In the genomic region with DNA sequence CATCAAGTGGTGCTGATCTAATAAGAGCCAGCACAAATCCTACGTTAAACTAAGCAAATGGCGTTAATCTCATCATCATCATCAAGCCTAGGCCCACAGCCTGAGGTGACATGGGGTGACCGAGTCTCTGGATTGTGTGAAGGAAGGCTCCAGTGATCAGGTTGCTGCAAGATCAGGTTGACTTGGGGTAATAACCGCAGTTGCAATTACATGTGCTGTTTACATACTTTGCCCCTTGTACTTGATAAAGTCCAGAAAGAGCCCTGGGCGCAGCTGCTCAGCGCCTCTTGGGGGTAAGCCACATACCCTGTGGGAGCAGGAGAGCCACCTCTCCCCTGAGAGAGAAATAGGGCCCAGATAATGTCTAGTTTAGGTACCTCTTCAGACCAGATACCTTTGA, we compare ENCODE assay signal across 1 cellular context.
TF ChIP-seq lines count a peak whose summit lies in the region.

No MANE protein-coding gene starts in this region.

TF ChIP-seq in GM23338, 12 proteins besides CTCF, POLR2A, EP300 and RAD21 (continued from another document):
- TF ChIP-seq, protein P1, sequence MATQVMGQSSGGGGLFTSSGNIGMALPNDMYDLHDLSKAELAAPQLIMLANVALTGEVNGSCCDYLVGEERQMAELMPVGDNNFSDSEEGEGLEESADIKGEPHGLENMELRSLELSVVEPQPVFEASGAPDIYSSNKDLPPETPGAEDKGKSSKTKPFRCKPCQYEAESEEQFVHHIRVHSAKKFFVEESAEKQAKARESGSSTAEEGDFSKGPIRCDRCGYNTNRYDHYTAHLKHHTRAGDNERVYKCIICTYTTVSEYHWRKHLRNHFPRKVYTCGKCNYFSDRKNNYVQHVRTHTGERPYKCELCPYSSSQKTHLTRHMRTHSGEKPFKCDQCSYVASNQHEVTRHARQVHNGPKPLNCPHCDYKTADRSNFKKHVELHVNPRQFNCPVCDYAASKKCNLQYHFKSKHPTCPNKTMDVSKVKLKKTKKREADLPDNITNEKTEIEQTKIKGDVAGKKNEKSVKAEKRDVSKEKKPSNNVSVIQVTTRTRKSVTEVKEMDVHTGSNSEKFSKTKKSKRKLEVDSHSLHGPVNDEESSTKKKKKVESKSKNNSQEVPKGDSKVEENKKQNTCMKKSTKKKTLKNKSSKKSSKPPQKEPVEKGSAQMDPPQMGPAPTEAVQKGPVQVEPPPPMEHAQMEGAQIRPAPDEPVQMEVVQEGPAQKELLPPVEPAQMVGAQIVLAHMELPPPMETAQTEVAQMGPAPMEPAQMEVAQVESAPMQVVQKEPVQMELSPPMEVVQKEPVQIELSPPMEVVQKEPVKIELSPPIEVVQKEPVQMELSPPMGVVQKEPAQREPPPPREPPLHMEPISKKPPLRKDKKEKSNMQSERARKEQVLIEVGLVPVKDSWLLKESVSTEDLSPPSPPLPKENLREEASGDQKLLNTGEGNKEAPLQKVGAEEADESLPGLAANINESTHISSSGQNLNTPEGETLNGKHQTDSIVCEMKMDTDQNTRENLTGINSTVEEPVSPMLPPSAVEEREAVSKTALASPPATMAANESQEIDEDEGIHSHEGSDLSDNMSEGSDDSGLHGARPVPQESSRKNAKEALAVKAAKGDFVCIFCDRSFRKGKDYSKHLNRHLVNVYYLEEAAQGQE (IDR thresholded peaks at IDR 0.05; ENCODE audit: unreplicated experiment) = no peak
- TF ChIP-seq ZNF114 (CRISPR knock-in tag; IDR thresholded peaks at IDR 0.05) (no peak), STAT1 (IDR thresholded peaks at IDR 0.05; ENCODE audit: unreplicated experiment) (no peak), POLR2AphosphoS5 (IDR thresholded peaks at IDR 0.05; ENCODE audit: low read depth) (no peak), NANOG (IDR thresholded peaks at IDR 0.05; ENCODE audit: borderline replicate concordance) (no peak)
- TF ChIP-seq, protein P2, sequence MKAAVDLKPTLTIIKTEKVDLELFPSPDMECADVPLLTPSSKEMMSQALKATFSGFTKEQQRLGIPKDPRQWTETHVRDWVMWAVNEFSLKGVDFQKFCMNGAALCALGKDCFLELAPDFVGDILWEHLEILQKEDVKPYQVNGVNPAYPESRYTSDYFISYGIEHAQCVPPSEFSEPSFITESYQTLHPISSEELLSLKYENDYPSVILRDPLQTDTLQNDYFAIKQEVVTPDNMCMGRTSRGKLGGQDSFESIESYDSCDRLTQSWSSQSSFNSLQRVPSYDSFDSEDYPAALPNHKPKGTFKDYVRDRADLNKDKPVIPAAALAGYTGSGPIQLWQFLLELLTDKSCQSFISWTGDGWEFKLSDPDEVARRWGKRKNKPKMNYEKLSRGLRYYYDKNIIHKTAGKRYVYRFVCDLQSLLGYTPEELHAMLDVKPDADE (IDR thresholded peaks at IDR 0.05) = no peak
